ENCODE assay signal across 9 cellular contexts in genomic region chr20:50572922-50573777, GRCh38.
DNase-seq lines count a peak whose midpoint lies in the region; ATAC-seq and TF ChIP-seq lines count a peak whose summit lies in the region.
"Had no signal": no experiment of that assay in that cellular context is flagged by ENCODE, and none has a peak within 500 bp of the region (broad histone marks: within the 10 kb centered on the region; RNA-seq: fewer than 3 reads in every experiment).

No MANE protein-coding gene starts in this region.

- POLR2A ChIA-PET in GM10248 (lab: Yijun Ruan, JAX), result no interaction called here

- ATAC-seq in stimulated activated naive CD8-positive, alpha-beta T cell treated with anti-CD3 and anti-CD28 coated beads, Interleukin-15, Interleukin-2, amounts not matched to agents 100 U/mL and 50 U/mL, for 24 hours, result no peak
- peak; percentile 17 to 41 for ATAC-seq in lower lobe of right lung

- peaks cover 88% of the 10 kb centered on the region for H3K36me3 ChIP-seq in lower lobe of right lung

- CTCF ChIA-PET in GM10248 (lab: Yijun Ruan, JAX), result interaction anchor here (0.8 to 4.0 kb wide), 14 partner anchors 10 to 387 kb away, joined by 3 to 22 read pairs (median 4); partner anchors contain the start of gene CEBPB

- no peak for DNase-seq in stimulated activated naive CD8-positive, alpha-beta T cell treated with anti-CD3 and anti-CD28 coated beads, Interleukin-15, Interleukin-2, amounts not matched to agents 100 U/mL and 50 U/mL, for 24 hours
- DNase-seq in amniotic epithelial cell (ENCODE audit: low read depth) (peak; percentile 79), lower lobe of right lung (no peak), GDM1 (lab: John Stamatoyannopoulos, UW) (no peak), GM10248 (ENCODE audit: extremely low spot score) (no peak), ureter (ENCODE audit: low spot score) (no peak), GM10266 (ENCODE audit: extremely low spot score) (no peak)

- H3K9me3 Mint-ChIP-seq in stimulated activated naive CD8-positive, alpha-beta T cell treated with anti-CD3 and anti-CD28 coated beads, Interleukin-15, Interleukin-2, amounts not matched to agents 100 ng/mL and 50 ng/mL, for 24 hours, result no peaks in the 10 kb centered on the region

- H3K9me3 ChIP-seq in lower lobe of right lung, result no peaks in the 10 kb centered on the region

- no peaks in the 10 kb centered on the region for H3K27me3 Mint-ChIP-seq in stimulated activated naive CD8-positive, alpha-beta T cell treated with anti-CD3 and anti-CD28 coated beads, Interleukin-15, Interleukin-2, amounts not matched to agents 100 ng/mL and 50 ng/mL, for 24 hours

- intact Hi-C loops in lower lobe of right lung (cut with DNase I), result loop anchor here (10.0 kb wide), 2 partner anchors 58 to 98 kb away; partner anchors contain the start of gene PTPN1

- H3K27ac ChIP-seq in lower lobe of right lung, result peak overlapping the region; percentile 51
- H3K27ac ChIP-seq: VCaP had no signal

- H3K4me3 ChIP-seq in lower lobe of right lung, result no peak overlapping the region

- H3K4me3 Mint-ChIP-seq in stimulated activated naive CD8-positive, alpha-beta T cell treated with anti-CD3 and anti-CD28 coated beads, Interleukin-15, Interleukin-2, amounts not matched to agents 100 ng/mL and 50 ng/mL, for 24 hours, result no peak overlapping the region

- peaks cover 55% of the 10 kb centered on the region for H3K4me1 Mint-ChIP-seq in stimulated activated naive CD8-positive, alpha-beta T cell treated with anti-CD3 and anti-CD28 coated beads, Interleukin-15, Interleukin-2, amounts not matched to agents 100 ng/mL and 50 ng/mL, for 24 hours (ENCODE audit: low read depth)

- no peaks in the 10 kb centered on the region for H3K27me3 ChIP-seq in lower lobe of right lung (ENCODE audit: low read depth)

- peaks cover 43% of the 10 kb centered on the region for H3K4me1 ChIP-seq in lower lobe of right lung

- TF ChIP-seq CTCF in lower lobe of right lung (IDR thresholded peaks at IDR 0.05), result no peak
- TF ChIP-seq CTCF in GM10248 (IDR thresholded peaks at IDR 0.05; ENCODE audit: control extremely low read depth, extremely low read depth, low read depth, missing control alignments), result no peak
- TF ChIP-seq CTCF in GM10266 (IDR thresholded peaks at IDR 0.05; ENCODE audit: control insufficient read depth, insufficient read depth, low read depth, missing control alignments), result no peak

- peak overlapping the region; percentile 23 for H3K27ac Mint-ChIP-seq in stimulated activated naive CD8-positive, alpha-beta T cell treated with anti-CD3 and anti-CD28 coated beads, Interleukin-15, Interleukin-2, amounts not matched to agents 100 ng/mL and 50 ng/mL, for 24 hours

- H3K36me3 Mint-ChIP-seq in stimulated activated naive CD8-positive, alpha-beta T cell treated with anti-CD3 and anti-CD28 coated beads, Interleukin-15, Interleukin-2, amounts not matched to agents 100 ng/mL and 50 ng/mL, for 24 hours (ENCODE audit: low read depth), result peaks cover 63% of the 10 kb centered on the region
